ENCODE assay signal across 24 cellular contexts in the genomic region with DNA sequence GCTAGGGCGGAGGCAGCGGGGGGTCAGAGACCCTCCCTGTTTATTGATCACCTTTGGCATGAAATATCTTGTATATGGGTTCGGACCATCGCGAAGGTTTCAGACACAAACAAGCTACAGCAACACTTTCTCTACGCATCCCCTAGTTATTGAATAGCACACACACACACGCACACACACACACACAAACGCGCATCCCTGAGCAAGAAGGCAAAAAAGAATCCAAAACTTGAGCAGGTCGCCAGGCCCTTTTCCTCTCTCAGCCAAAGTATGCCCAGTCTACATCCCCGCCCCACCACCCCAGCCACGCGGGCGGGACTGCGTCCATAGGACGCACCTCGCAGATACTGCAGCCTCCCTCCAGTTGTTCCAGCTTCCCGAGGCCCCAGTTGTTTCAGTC. TPM values are rescaled to one million over a fixed set of nuclear protein-coding genes. Genes with fewer than 3 reads are reported as not detected.
"Had no signal": no experiment of that assay in that cellular context is flagged by ENCODE, and none has a peak within 500 bp of the region (broad histone marks: within the 10 kb centered on the region; RNA-seq: fewer than 3 reads in every experiment).

No MANE protein-coding gene starts in this region.

- H3K36me3 Mint-ChIP-seq: memory B cell had no signal

- H3K27ac Mint-ChIP-seq: endodermal cell; memory B cell; natural killer cell treated with Interleukin-12 subunit alpha and Interleukin-12 subunit beta and Interleukin-15 and Interleukin-18, amount 100 ng/mL, for 72 hours had no signal

- H3K4me1 ChIP-seq: heart left ventricle, left ventricle myocardium inferior, lower lobe of right lung, psoas muscle, transverse colon had no signal

- H3K4me3 Mint-ChIP-seq: endodermal cell; memory B cell; natural killer cell treated with Interleukin-12 subunit alpha and Interleukin-12 subunit beta and Interleukin-15 and Interleukin-18, amount 100 ng/mL, for 72 hours had no signal

- H3K9me3 ChIP-seq: heart left ventricle, left ventricle myocardium inferior, lower lobe of right lung, psoas muscle, sigmoid colon, thoracic aorta, transverse colon had no signal

- H3K27ac ChIP-seq: heart left ventricle, left ventricle myocardium inferior, lower lobe of right lung, psoas muscle, sigmoid colon, skin epidermis, stomach, thoracic aorta, transverse colon had no signal

- H3K9me3 Mint-ChIP-seq: endodermal cell had no signal

- H3K36me3 ChIP-seq: heart left ventricle, left ventricle myocardium inferior, lower lobe of right lung, sigmoid colon, stomach, thoracic aorta, transverse colon had no signal

- DNase-seq: cerebellar nuclear complex; dermis blood vessel endothelial cell; foreskin melanocyte; heart left ventricle; hippocampal formation; left cardiac atrium; left ventricle myocardium inferior; lower lobe of right lung; midbrain; psoas muscle; sigmoid colon; stimulated activated CD4-positive, alpha-beta T cell treated with anti-CD3 and anti-CD28 coated beads, Interleukin-2, amount 100 ng/mL, for 24 hours; stimulated activated CD4-positive, alpha-beta T cell treated with anti-CD3 and anti-CD28 coated beads, Interleukin-4, amount 100 ng/mL, for 4 hours; stimulated activated naive CD4-positive, alpha-beta T cell; stomach; substantia nigra; transverse colon had no signal

- H3K4me3 ChIP-seq: heart left ventricle, left ventricle myocardium inferior, lower lobe of right lung, psoas muscle, sigmoid colon, skin epidermis, stomach, thoracic aorta, transverse colon had no signal

- H3K4me1 Mint-ChIP-seq: memory B cell had no signal

- ATAC-seq: heart left ventricle; left cardiac atrium; lower lobe of right lung; natural killer cell treated with Interleukin-12 subunit alpha and Interleukin-12 subunit beta and Interleukin-15 and Interleukin-18, amount 100 ng/mL, for 72 hours; psoas muscle had no signal

RNA-seq across cellular contexts. Expression of gene POU4F1, which starts 16.0 kb away (rescaled TPM):
- total RNA-seq: dermis blood vessel endothelial cell, kidney, left cardiac atrium, left ventricle myocardium inferior, lower lobe of right lung, osteoblast, sigmoid colon, stomach, transverse colon had no signal
